9 cellular contexts compared by ENCODE assay signal in the genomic region with DNA sequence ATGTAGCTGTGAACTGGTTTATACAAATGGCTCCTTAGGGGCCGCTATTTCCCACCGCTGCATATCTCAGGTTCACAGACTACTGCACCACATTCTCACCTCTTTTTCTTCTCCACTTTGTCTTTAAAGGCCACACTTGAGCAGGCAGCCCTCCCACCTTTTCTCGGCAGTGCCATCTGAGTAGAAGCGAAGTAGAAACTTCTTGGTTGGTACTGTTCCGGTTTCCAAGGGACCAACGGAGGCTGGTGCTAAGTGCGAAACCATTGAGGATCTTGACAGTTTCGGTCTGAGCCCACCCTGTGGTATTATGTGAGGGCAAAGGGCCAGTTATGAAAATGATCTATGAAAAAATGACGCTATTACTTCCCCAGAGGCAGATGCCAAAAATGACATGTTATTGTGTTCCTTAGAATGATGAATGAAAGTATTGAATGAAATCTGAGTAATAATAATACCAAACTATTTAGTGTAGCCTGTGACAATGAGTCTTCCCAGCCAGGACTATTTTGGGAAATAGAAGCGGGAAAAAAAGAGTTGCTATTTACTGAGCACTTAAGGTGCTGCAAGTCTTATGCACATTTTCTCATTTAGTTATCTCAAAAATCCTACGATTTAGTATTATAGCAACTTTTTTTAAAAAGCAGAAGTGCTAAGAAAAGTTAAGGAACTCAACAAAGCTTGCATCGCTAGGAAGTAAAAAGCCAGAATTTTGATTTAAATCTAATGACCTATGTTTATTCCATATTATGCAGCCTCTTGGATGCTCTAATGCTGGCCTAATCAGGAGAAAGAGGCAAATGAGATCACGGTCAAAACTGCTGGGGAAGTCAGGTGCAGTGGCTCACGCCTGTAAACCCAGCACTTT. TPM values are rescaled to one million over a fixed set of nuclear protein-coding genes. Genes with fewer than 3 reads are reported as not detected.
A peak's percentile ranks its signal among the peaks of the same experiment; 100 is the strongest.
DNase-seq lines count a peak whose midpoint lies in the region; ATAC-seq and TF ChIP-seq lines count a peak whose summit lies in the region.
"Had no signal": no experiment of that assay in that cellular context is flagged by ENCODE, and none has a peak within 500 bp of the region (broad histone marks: within the 10 kb centered on the region; RNA-seq: fewer than 3 reads in every experiment).

No MANE protein-coding gene starts in this region.

- H3K27ac ChIP-seq in CD4-positive, alpha-beta T cell (ENCODE audit: low read depth, low read length) = peak overlapping the region; percentile 93

- H3K4me3 Mint-ChIP-seq in CD4-positive, alpha-beta T cell = peak overlapping the region; percentile 85
- H3K4me3 Mint-ChIP-seq in activated naive CD4-positive, alpha-beta T cell treated with anti-CD3 and anti-CD28 coated beads, Interleukin-2, amount 10 ng/mL, durations not matched to agents 7 days and 5 days = peak overlapping the region; percentile 59

- peak in 3 of 10 experiments; percentile 20 to 30 (median 25) for DNase-seq in CD4-positive, alpha-beta T cell
- DNase-seq in activated naive CD4-positive, alpha-beta T cell treated with anti-CD3 and anti-CD28 coated beads, Interleukin-2, amount 10 ng/mL, durations not matched to agents 7 days and 5 days = peak; percentile 65
- DNase-seq in erythroblast (lab: John Stamatoyannopoulos, UW) (no peak), SW 1271 (lab: John Stamatoyannopoulos, UW) (no peak), SIG-M5 treated with dmso at 0.1 percent for 504 hours (lab: John Stamatoyannopoulos, UW; ENCODE audit: unreplicated experiment) (no peak), SW480 (ENCODE audit: low spot score) (no peak)

- TF ChIP-seq POLR2A in erythroblast (IDR thresholded peaks at IDR 0.05; ENCODE audit: low read length) = no peak

- peaks cover 3% of the 10 kb centered on the region for H3K36me3 Mint-ChIP-seq in CD4-positive, alpha-beta T cell (ENCODE audit: low read depth)
- H3K36me3 Mint-ChIP-seq in activated naive CD4-positive, alpha-beta T cell treated with anti-CD3 and anti-CD28 coated beads, Interleukin-2, amount 10 ng/mL, durations not matched to agents 7 days and 5 days = peaks cover 10% of the 10 kb centered on the region

- H3K27me3 ChIP-seq in CD4-positive, alpha-beta T cell (ENCODE audit: control insufficient read depth, insufficient read depth, low read length) = no peaks in the 10 kb centered on the region

- no peaks in the 10 kb centered on the region for H3K27me3 Mint-ChIP-seq in CD4-positive, alpha-beta T cell
- no peaks in the 10 kb centered on the region for H3K27me3 Mint-ChIP-seq in activated naive CD4-positive, alpha-beta T cell treated with anti-CD3 and anti-CD28 coated beads, Interleukin-2, amount 10 ng/mL, durations not matched to agents 7 days and 5 days

- CTCF ChIA-PET in CD4-positive, alpha-beta T cell (lab: Charles Lee) = interaction anchor here (0.7 to 5.9 kb wide), 5 partner anchors 11 to 21 kb away, joined by 3 to 72 read pairs (median 24); no protein-coding TSS in a partner anchor
- CTCF ChIA-PET in activated naive CD4-positive, alpha-beta T cell treated with anti-CD3 and anti-CD28 coated beads, Interleukin-2, amount 10 ng/mL, durations not matched to agents 7 days and 5 days (lab: Charles Lee) = interaction anchor here (0.6 to 4.7 kb wide), 11 partner anchors 11 to 108 kb away, joined by 3 to 33 read pairs (median 5); no protein-coding TSS in a partner anchor

- POLR2A ChIA-PET in CD4-positive, alpha-beta T cell (lab: Charles Lee) = interaction anchor here (0.7 to 7.4 kb wide), 12 partner anchors 11 to 111 kb away, joined by 3 to 98 read pairs (median 19); no protein-coding TSS in a partner anchor

- ATAC-seq in CD4-positive, alpha-beta T cell (ENCODE audit: poor library complexity) = no peak
- ATAC-seq in GM19395 (IDR thresholded peaks at IDR 0.05; ENCODE audit: unreplicated experiment) (peak; percentile 32), HG03378 (IDR thresholded peaks at IDR 0.05; ENCODE audit: unreplicated experiment) (peak; percentile 46)

- no peak for TF ChIP-seq CTCF in CD4-positive, alpha-beta T cell (IDR thresholded peaks at IDR 0.05)

- H3K9me3 ChIP-seq in CD4-positive, alpha-beta T cell (ENCODE audit: control insufficient read depth, low read length) = peaks cover 4% of the 10 kb centered on the region

- intact Hi-C loops in CD4-positive, alpha-beta T cell (cut with DNase I, micrococcal nuclease) = loop anchor here (5.0 kb wide), 3 partner anchors 63 to 248 kb away; partner anchors contain the start of gene N4BP2 (in 1 of the 2)

- H3K4me1 Mint-ChIP-seq in CD4-positive, alpha-beta T cell (ENCODE audit: low read depth) = peaks cover 83% of the 10 kb centered on the region
- peaks cover 90% of the 10 kb centered on the region for H3K4me1 Mint-ChIP-seq in activated naive CD4-positive, alpha-beta T cell treated with anti-CD3 and anti-CD28 coated beads, Interleukin-2, amount 10 ng/mL, durations not matched to agents 7 days and 5 days

- H3K9me3 Mint-ChIP-seq in CD4-positive, alpha-beta T cell = peaks cover 2% of the 10 kb centered on the region
- peaks cover 6% of the 10 kb centered on the region for H3K9me3 Mint-ChIP-seq in activated naive CD4-positive, alpha-beta T cell treated with anti-CD3 and anti-CD28 coated beads, Interleukin-2, amount 10 ng/mL, durations not matched to agents 7 days and 5 days

- peak overlapping the region; percentile 99 for H3K27ac Mint-ChIP-seq in CD4-positive, alpha-beta T cell
- peak overlapping the region; percentile 97 for H3K27ac Mint-ChIP-seq in activated naive CD4-positive, alpha-beta T cell treated with anti-CD3 and anti-CD28 coated beads, Interleukin-2, amount 10 ng/mL, durations not matched to agents 7 days and 5 days

RNA-seq across cellular contexts. Expression of gene CHRNA9, which starts 29.6 kb away (rescaled TPM):
- not detected for total RNA-seq in CD4-positive, alpha-beta T cell
- total RNA-seq: liver had no signal
